ENCODE assay signal across 19 cellular contexts in the genomic region with DNA sequence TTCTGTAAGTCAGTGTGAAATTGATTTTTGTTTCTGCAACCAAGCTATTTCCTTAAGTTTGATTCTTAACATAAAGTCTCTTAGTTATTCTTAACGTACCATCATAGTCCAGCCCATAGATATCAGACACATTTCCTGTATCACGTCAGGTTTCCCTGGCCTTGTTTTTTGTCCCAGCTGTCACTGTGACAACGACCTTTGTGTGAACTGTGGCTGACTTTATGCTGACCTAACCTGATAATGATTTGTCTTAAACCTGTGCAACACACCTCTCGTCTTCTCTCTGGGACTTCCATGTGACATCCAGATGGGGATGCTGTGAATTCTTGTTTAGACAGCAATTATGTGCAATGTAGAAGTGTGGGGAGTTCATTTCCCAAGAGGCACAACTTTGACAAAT.
"Had no signal": no experiment of that assay in that cellular context is flagged by ENCODE, and none has a peak within 500 bp of the region (broad histone marks: within the 10 kb centered on the region; RNA-seq: fewer than 3 reads in every experiment).

No MANE protein-coding gene starts in this region.

- DNase-seq: activated CD4-positive, alpha-beta T cell treated with anti-CD3 and anti-CD28 coated beads, Interleukin-2, amount 10 ng/mL, durations not matched to agents 24 days and 14 days; activated CD8-positive, alpha-beta memory T cell treated with anti-CD3 and anti-CD28 coated beads, Interleukin-2, amount 50 U/mL, for 4 hours; activated CD8-positive, alpha-beta T cell treated with anti-CD3 and anti-CD28 coated beads, Interleukin-2, amount 10 ng/mL, durations not matched to agents 7 days and 5 days; activated effector memory CD4-positive, alpha-beta T cell treated with anti-CD3 and anti-CD28 coated beads, Interleukin-2, amount 50 U/mL, for 16 hours; activated naive CD4-positive, alpha-beta T cell treated with anti-CD3 and anti-CD28 coated beads, Interleukin-2, amount 50 U/mL, for 16 hours; activated T-cell treated with anti-CD3 and anti-CD28 coated beads, Interleukin-2, amount 50 U/mL, for 48 hours; aorta; effector CD8-positive, alpha-beta T cell; gastrocnemius medialis; heart left ventricle; kidney; spleen; stimulated activated CD4-positive, alpha-beta T cell treated with anti-CD3 and anti-CD28 coated beads, Interleukin-4, amount 100 ng/mL, for 4 hours; T1000; testis had no signal

- H3K27ac ChIP-seq: gastrocnemius medialis, heart left ventricle, parathyroid adenoma, spleen, testis had no signal

- ATAC-seq: activated CD8-positive, alpha-beta T cell treated with anti-CD3 and anti-CD28 coated beads, Interleukin-2, amount 10 ng/mL, durations not matched to agents 7 days and 5 days; esophagus mucosa; gastrocnemius medialis; natural killer cell treated with Interleukin-12 subunit alpha and Interleukin-12 subunit beta and Interleukin-15 and Interleukin-18, amount 100 ng/mL, for 72 hours; stimulated activated memory B cell treated with anti-CD40 and anti-IgM and Interleukin-4, amounts not matched to agents 10 μg/mL and 1 μg/mL and 100 μg/mL, for 72 hours had no signal

- H3K36me3 ChIP-seq: gastrocnemius medialis, heart left ventricle, spleen had no signal

- H3K4me1 ChIP-seq: gastrocnemius medialis, parathyroid adenoma, spleen, testis had no signal

- H3K9me3 ChIP-seq: gastrocnemius medialis, heart left ventricle, spleen, testis had no signal

- H3K27me3 ChIP-seq: gastrocnemius medialis, heart left ventricle, spleen, testis had no signal

- H3K4me3 ChIP-seq: gastrocnemius medialis, heart left ventricle, spleen, testis had no signal
